18 cellular contexts compared by ENCODE assay signal in the genomic region with DNA sequence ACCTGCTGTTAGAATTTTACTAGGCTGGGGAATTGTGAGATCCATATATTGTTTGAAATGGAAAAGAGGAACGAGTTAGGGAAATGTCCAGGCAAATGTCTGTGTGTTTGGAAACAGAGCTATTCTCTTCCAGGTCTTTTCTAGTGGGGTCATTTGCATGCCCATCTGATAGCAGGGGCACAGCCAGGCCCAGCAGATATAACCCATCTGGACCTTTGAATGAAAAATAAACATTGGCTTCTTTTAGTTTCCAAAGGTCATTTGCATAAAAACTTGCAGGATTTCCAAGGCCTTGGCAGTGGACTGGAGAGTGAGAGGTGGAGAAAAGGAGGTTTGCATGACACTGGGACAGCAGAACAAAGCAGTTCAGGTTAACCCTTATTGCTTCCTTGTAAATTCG.
DNase-seq lines count a peak whose midpoint lies in the region; ATAC-seq, FAIRE-seq and TF ChIP-seq lines count a peak whose summit lies in the region.
"Had no signal": no experiment of that assay in that cellular context is flagged by ENCODE, and none has a peak within 500 bp of the region (broad histone marks: within the 10 kb centered on the region; RNA-seq: fewer than 3 reads in every experiment).

No MANE protein-coding gene starts in this region.

- H3K4me2 ChIP-seq in HepG2 (ENCODE audit: low read depth, low read length) (no peak overlapping the region), neural progenitor cell (no peak overlapping the region)
- H3K4me2 ChIP-seq: BLaER1 had no signal

- H3K9me3 Mint-ChIP-seq in neural progenitor cell, result no peaks in the 10 kb centered on the region
- H3K9me3 Mint-ChIP-seq in activated CD4-positive, alpha-beta T cell treated with anti-CD3 and anti-CD28 coated beads for 36 hours (ENCODE audit: low read depth), result no peaks in the 10 kb centered on the region

- H3K79me2 ChIP-seq in HepG2 (ENCODE audit: insufficient read depth, low read length) (no peaks in the 10 kb centered on the region), neural progenitor cell (ENCODE audit: low read depth) (no peaks in the 10 kb centered on the region)

- WGBS in liver, result 60% methylated on average over 2 of the region's 2 CpGs
- WGBS in HepG2 (ENCODE audit: low lambda C conversion rate), result 30% methylated on average over 2 of the region's 2 CpGs
- 32 to 53% (median 51%) methylated on average over 2 of the region's 2 CpGs for WGBS in small intestine, 3 donors

- TF ChIP-seq EP300 in HepG2 (IDR thresholded peaks at IDR 0.05; ENCODE audit: low read depth in 2 of 2, low read length in 2 of 2) (no peak), HepG2 (CRISPR knock-in tag; IDR thresholded peaks at IDR 0.05; ENCODE audit: borderline replicate concordance) (no peak)

- TF ChIP-seq CTCF in liver (IDR thresholded peaks at IDR 0.05; ENCODE audit: low read depth, low read length, missing input control), result no peak
- TF ChIP-seq CTCF in HepG2 (CRISPR knock-in tag; IDR thresholded peaks at IDR 0.05), result no peak
- no peak for TF ChIP-seq CTCF in neural progenitor cell (IDR thresholded peaks at IDR 0.05)

- H4K20me1 ChIP-seq in HepG2 (ENCODE audit: insufficient read depth, low read length) (no peaks in the 10 kb centered on the region), neural progenitor cell (ENCODE audit: low read depth) (peaks cover under 1% of the 10 kb centered on the region)
- H4K20me1 ChIP-seq: BLaER1 had no signal

- no peaks in the 10 kb centered on the region for H3K36me3 ChIP-seq in liver (ENCODE audit: control insufficient read depth in 4 of 4, insufficient read depth in 3 of 4, low read depth in 1 of 4, low read length in 3 of 4)
- H3K36me3 ChIP-seq in HepG2 (replicated peaks in 1 of 2; ENCODE audit: control insufficient read depth in 1 of 2, insufficient read depth in 2 of 2, low read length in 2 of 2), result no peaks in the 10 kb centered on the region
- H3K36me3 ChIP-seq in neural progenitor cell, result no peaks in the 10 kb centered on the region
- no peaks in the 10 kb centered on the region for H3K36me3 ChIP-seq in small intestine (ENCODE audit: control insufficient read depth in 2 of 2, insufficient read depth in 2 of 2, low read length in 2 of 2)
- H3K36me3 ChIP-seq: BLaER1, HAP-1 had no signal

- no peak for TF ChIP-seq POLR2A in HepG2 (IDR thresholded peaks at IDR 0.05; ENCODE audit: insufficient read depth in 1 of 2, low read depth in 2 of 2, low read length in 2 of 2)

- DNase-seq in HepG2 (ENCODE audit: low spot score) (no peak), neural progenitor cell (ENCODE audit: low spot score) (no peak), small intestine (peak; percentile 13), NCI-H2107 (lab: John Stamatoyannopoulos, UW) (no peak), SHP77 treated with DMSO at 0.1 percent for 48 hours (lab: John Stamatoyannopoulos, UW) (no peak)
- no peak for DNase-seq in activated CD4-positive, alpha-beta T cell treated with anti-CD3 and anti-CD28 coated beads for 36 hours
- DNase-seq: 8988T; CD4-positive, alpha-beta memory T cell; DMS53; DND-41; EL; GM23248 had no signal

- no peak overlapping the region for H3K4me3 Mint-ChIP-seq in neural progenitor cell
- no peak overlapping the region for H3K4me3 Mint-ChIP-seq in activated CD4-positive, alpha-beta T cell treated with anti-CD3 and anti-CD28 coated beads for 36 hours
- H3K4me3 Mint-ChIP-seq: CD14-positive monocyte; CD4-positive, alpha-beta memory T cell had no signal

- intact Hi-C loops in HepG2 (cut with micrococcal nuclease; ENCODE audit: unreplicated experiment), result loop anchor here (2.0 kb wide), 1 partner anchor 77 kb away; no protein-coding TSS in a partner anchor
- intact Hi-C loops in activated CD4-positive, alpha-beta T cell treated with anti-CD3 and anti-CD28 coated beads for 36 hours (cut with DNase I, micrococcal nuclease), result no loop called here

- H3K9ac ChIP-seq in liver (ENCODE audit: low read depth in 1 of 2, low read length in 2 of 2) (no peak overlapping the region), HepG2 (ENCODE audit: insufficient read depth, low read depth, low read length) (no peak overlapping the region), neural progenitor cell (no peak overlapping the region)
- H3K9ac ChIP-seq: BLaER1, GM23248 had no signal

- H3K27me3 ChIP-seq in liver (ENCODE audit: control insufficient read depth in 4 of 4, insufficient read depth in 4 of 4, low read length in 3 of 4) (no peaks in the 10 kb centered on the region), HepG2 (ENCODE audit: control insufficient read depth in 1 of 2, insufficient read depth in 2 of 2, low read length in 2 of 2) (peaks cover 3 to 7% of the 10 kb centered on the region in 2 experiments; a peak in 4 of 5 replicates), neural progenitor cell (no peaks in the 10 kb centered on the region), small intestine (ENCODE audit: control insufficient read depth in 2 of 2, insufficient read depth in 2 of 2, low read length in 2 of 2) (peaks cover 0 to 2% of the 10 kb centered on the region in 2 donors)
- H3K27me3 ChIP-seq: BLaER1 had no signal

- H3K27ac Mint-ChIP-seq in neural progenitor cell, result peak overlapping the region; percentile 48
- no peak overlapping the region for H3K27ac Mint-ChIP-seq in activated CD4-positive, alpha-beta T cell treated with anti-CD3 and anti-CD28 coated beads for 36 hours
- H3K27ac Mint-ChIP-seq: CD14-positive monocyte; CD4-positive, alpha-beta memory T cell had no signal

- H2AFZ ChIP-seq in HepG2 (ENCODE audit: low read length), result no peak overlapping the region
- H2AFZ ChIP-seq in neural progenitor cell (replicated peaks), result no peak overlapping the region
- H2AFZ ChIP-seq: GM23248 had no signal

- H3F3A ChIP-seq in neural progenitor cell (ENCODE audit: low read depth), result peaks cover 25% of the 10 kb centered on the region

- CTCF ChIA-PET in HepG2 (lab: Yijun Ruan, JAX; ENCODE audit: low intra/inter-chr PET ratio, low total read pairs), result no interaction called here
- CTCF ChIA-PET in activated CD4-positive, alpha-beta T cell treated with anti-CD3 and anti-CD28 coated beads for 36 hours (lab: Charles Lee), result no interaction called here

- POLR2A ChIA-PET in HepG2 (lab: Yijun Ruan, JAX), result no interaction called here
- POLR2A ChIA-PET in activated CD4-positive, alpha-beta T cell treated with anti-CD3 and anti-CD28 coated beads for 36 hours (lab: Charles Lee), result no interaction called here

- in situ Hi-C loops in HepG2 (cut with HindIII; ENCODE audit: extremely low pct_ligation_motif_present, low pct_unique_long_range_greater_than_20kb), result no loop called here

- peaks cover 12% of the 10 kb centered on the region for H3K27me3 Mint-ChIP-seq in neural progenitor cell (ENCODE audit: insufficient read depth, low read depth)
- H3K27me3 Mint-ChIP-seq in activated CD4-positive, alpha-beta T cell treated with anti-CD3 and anti-CD28 coated beads for 36 hours, result peaks cover 11% of the 10 kb centered on the region

- H3K4me3 ChIP-seq in liver (ENCODE audit: low read depth in 1 of 3, low read length in 3 of 3) (no peak overlapping the region), HepG2 (replicated peaks in 1 of 3; ENCODE audit: insufficient read depth in 1 of 3, low read depth in 2 of 3, low read length in 3 of 3) (no peak overlapping the region), neural progenitor cell (no peak overlapping the region), small intestine (ENCODE audit: low read depth in 1 of 2, low read length in 2 of 2) (no peak overlapping the region)
- H3K4me3 ChIP-seq: BLaER1, GM12878, GM23248, HAP-1 had no signal

- no peak for ATAC-seq in HepG2
- ATAC-seq in activated CD4-positive, alpha-beta T cell treated with anti-CD3 and anti-CD28 coated beads for 36 hours, result no peak
- ATAC-seq: GM12878 had no signal

- no peaks in the 10 kb centered on the region for H3K36me3 Mint-ChIP-seq in neural progenitor cell
- no peaks in the 10 kb centered on the region for H3K36me3 Mint-ChIP-seq in activated CD4-positive, alpha-beta T cell treated with anti-CD3 and anti-CD28 coated beads for 36 hours (ENCODE audit: low read depth)
- H3K36me3 Mint-ChIP-seq: CD4-positive, alpha-beta memory T cell had no signal

- no peak overlapping the region for H3K27ac ChIP-seq in liver (ENCODE audit: low read depth in 1 of 2, low read length in 2 of 2)
- no peak overlapping the region for H3K27ac ChIP-seq in HepG2 (ENCODE audit: extremely low read length, insufficient read depth, low read length)
- no peak overlapping the region for H3K27ac ChIP-seq in neural progenitor cell
- H3K27ac ChIP-seq in small intestine (ENCODE audit: low read depth in 1 of 2, low read length in 1 of 2), result no peak overlapping the region
- H3K27ac ChIP-seq: BLaER1, GM23248 had no signal

- H3K4me1 Mint-ChIP-seq in neural progenitor cell, result peaks cover 47% of the 10 kb centered on the region
- no peaks in the 10 kb centered on the region for H3K4me1 Mint-ChIP-seq in activated CD4-positive, alpha-beta T cell treated with anti-CD3 and anti-CD28 coated beads for 36 hours
- H3K4me1 Mint-ChIP-seq: CD4-positive, alpha-beta memory T cell had no signal

- no peaks in the 10 kb centered on the region for H3K9me3 ChIP-seq in liver (ENCODE audit: control insufficient read depth in 4 of 4, low read length in 3 of 4)
- H3K9me3 ChIP-seq in HepG2 (ENCODE audit: low read length), result no peaks in the 10 kb centered on the region
- no peaks in the 10 kb centered on the region for H3K9me3 ChIP-seq in neural progenitor cell (ENCODE audit: low read depth)
- no peaks in the 10 kb centered on the region for H3K9me3 ChIP-seq in small intestine (ENCODE audit: control insufficient read depth, low read depth)
- H3K9me3 ChIP-seq: BLaER1, HAP-1 had no signal

- peak in 1 of 2 donors; percentile 17 for TF ChIP-seq RAD21 in liver (IDR thresholded peaks at IDR 0.05)
- no peak for TF ChIP-seq RAD21 in HepG2 (CRISPR knock-in tag; IDR thresholded peaks at IDR 0.05)

- FAIRE-seq in HepG2 (lab: Jason Lieb, UNC) (no peak), small intestine (lab: Jason Lieb, UNC) (no peak)
- FAIRE-seq: GM12878, GM19239 had no signal

- no TSS peak for BruUV-seq in HepG2 (replicated peaks; lab: Mats Ljungman, UMichigan)

- H3K4me1 ChIP-seq in liver (ENCODE audit: control insufficient read depth in 4 of 4, insufficient read depth in 4 of 4, low read length in 3 of 4), result peaks cover 3 to 12% (median 11%) of the 10 kb centered on the region in 4 donors
- no peaks in the 10 kb centered on the region for H3K4me1 ChIP-seq in HepG2 (ENCODE audit: insufficient read depth, low read length)
- peaks cover 52% of the 10 kb centered on the region for H3K4me1 ChIP-seq in neural progenitor cell
- no peaks in the 10 kb centered on the region for H3K4me1 ChIP-seq in small intestine (ENCODE audit: control insufficient read depth in 2 of 2, insufficient read depth in 1 of 2, low read depth in 1 of 2, low read length in 1 of 2)
- H3K4me1 ChIP-seq: HAP-1 had no signal

TF ChIP-seq in liver, 16 proteins besides CTCF, POLR2A, EP300 and RAD21 (continues in another document):
- TF ChIP-seq FOXA2 (IDR thresholded peaks at IDR 0.05) (peak; percentile 42), RXRA (IDR thresholded peaks at IDR 0.05) (peak in 1 of 2 donors; percentile 55), TAF1 (conservative IDR thresholded peaks at IDR 0.05) (no peak)

TF ChIP-seq in HepG2, 621 proteins besides CTCF, POLR2A, EP300 and RAD21 (continues in another document):
- no peak for TF ChIP-seq BCL6 (CRISPR knock-in tag; IDR thresholded peaks at IDR 0.05)
